1 cellular context compared by ENCODE assay signal in genomic region chr3:177590826-177591225, GRCh38.
TF ChIP-seq lines count a peak whose summit lies in the region.

No MANE protein-coding gene starts in this region.

TF ChIP-seq in GM12878, 131 proteins besides CTCF, POLR2A, EP300 and RAD21 (continued from another document):
- no peak for TF ChIP-seq IRF5 (IDR thresholded peaks at IDR 0.05; ENCODE audit: borderline replicate concordance)
- no peak for TF ChIP-seq NR2C2 (IDR thresholded peaks at IDR 0.05; ENCODE audit: borderline replicate concordance, control insufficient read depth, insufficient read length, low read depth)
- no peak for TF ChIP-seq ETV6 (conservative IDR thresholded peaks at IDR 0.05 in 1 of 2, IDR thresholded peaks at IDR 0.05 in 1 of 2; ENCODE audit: borderline replicate concordance in 1 of 2, low read depth in 1 of 2)
- TF ChIP-seq CEBPZ (IDR thresholded peaks at IDR 0.05; ENCODE audit: low read depth, low read length), result no peak
- TF ChIP-seq CUX1 (IDR thresholded peaks at IDR 0.05; ENCODE audit: insufficient replicate concordance, low read depth, low read length), result no peak
- no peak for TF ChIP-seq PAX5 (IDR thresholded peaks at IDR 0.05; ENCODE audit: borderline replicate concordance, low read depth, low read length)
- no peak for TF ChIP-seq POLR2AphosphoS2 (IDR thresholded peaks at IDR 0.05; ENCODE audit: low read depth, low read length)
